ENCODE assay signal across 21 cellular contexts in the genomic region with DNA sequence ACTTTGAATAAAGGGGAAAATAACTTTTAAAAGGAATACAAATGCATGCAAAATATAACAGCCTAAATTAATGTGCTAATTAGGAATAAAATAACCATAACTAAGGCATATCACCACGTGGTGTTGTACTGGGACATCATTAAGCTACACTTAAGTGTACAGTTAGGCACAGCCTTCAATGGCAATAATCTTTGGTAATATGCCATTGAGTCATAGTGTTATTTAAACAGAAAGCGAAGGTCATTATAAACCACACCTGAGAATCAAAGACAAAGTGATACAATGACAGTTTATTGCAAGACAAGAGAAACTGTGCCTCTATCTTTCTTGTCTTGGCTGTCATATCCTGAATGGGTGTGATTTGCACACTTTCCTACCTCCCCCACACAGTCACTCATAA. TPM values are rescaled to one million over a fixed set of nuclear protein-coding genes. Genes with fewer than 3 reads are reported as not detected.
"Had no signal": no experiment of that assay in that cellular context is flagged by ENCODE, and none has a peak within 500 bp of the region (broad histone marks: within the 10 kb centered on the region; RNA-seq: fewer than 3 reads in every experiment).

No MANE protein-coding gene starts in this region.

- H3K9me3 ChIP-seq: SK-N-SH had no signal

- H3K4me3 ChIP-seq: K562 had no signal

- FAIRE-seq: HepG2, K562 had no signal

- DNase-seq: Kasumi-1, MM.1S, NCI-H1092 treated with DMSO at 0.1 percent for 48 hours, NCI-H146, NCI-H1694 treated with DMSO at 0.1 percent for 48 hours, NCI-H1930, NCI-H2107, NCI-H2227 treated with DMSO at 0.1 percent for 48 hours, NCI-H524, NCI-H526 treated with DMSO at 0.1 percent for 48 hours, NCI-H774, PC-3, SHP77, SK-N-SH, SW 1271, T-cell had no signal

- H3K27ac ChIP-seq: KMS-11, RWPE1 had no signal

- ATAC-seq: HepG2, K562, Panc1, PC-3, T-cell had no signal

RNA-seq across cellular contexts. Expression of gene AUTS2, which starts 30.5 kb away (rescaled TPM):
- total RNA-seq: PC-3 had no signal
- polyA plus RNA-seq: HepG2, K562 had no signal
